ENCODE assay signal across 1 cellular context in genomic region chr5:83474986-83475385, GRCh38.
TF ChIP-seq lines count a peak whose summit lies in the region.

No MANE protein-coding gene starts in this region.

TF ChIP-seq in HCT116, 20 proteins besides CTCF, POLR2A, EP300 and RAD21 (continued from another document):
- TF ChIP-seq MAX (IDR thresholded peaks at IDR 0.05): no peak
- TF ChIP-seq POLR2AphosphoS5 (IDR thresholded peaks at IDR 0.05; ENCODE audit: low read depth, low read length): no peak
- TF ChIP-seq EGR1 (IDR thresholded peaks at IDR 0.05; ENCODE audit: low read depth): no peak
- TF ChIP-seq SIN3A (IDR thresholded peaks at IDR 0.05; ENCODE audit: low read depth): no peak
- no peak; the same call in 1 of the 2 replicates for TF ChIP-seq CBX3 (IDR thresholded peaks at IDR 0.05; ENCODE audit: low read depth)
- no peak for TF ChIP-seq ELF1 (IDR thresholded peaks at IDR 0.05; ENCODE audit: borderline replicate concordance, low read depth)
- TF ChIP-seq EZH2phosphoT487 (IDR thresholded peaks at IDR 0.05; ENCODE audit: borderline replicate concordance): no peak
- no peak for TF ChIP-seq JUND (IDR thresholded peaks at IDR 0.05)
- TF ChIP-seq ZFX (IDR thresholded peaks at IDR 0.05): no peak
- TF ChIP-seq CEBPB (IDR thresholded peaks at IDR 0.05; ENCODE audit: low read depth): no peak
- TF ChIP-seq TCF7L2 (IDR thresholded peaks at IDR 0.05; ENCODE audit: borderline replicate concordance, extremely low read depth, insufficient read depth, insufficient read length): no peak
- TF ChIP-seq, protein P1, sequence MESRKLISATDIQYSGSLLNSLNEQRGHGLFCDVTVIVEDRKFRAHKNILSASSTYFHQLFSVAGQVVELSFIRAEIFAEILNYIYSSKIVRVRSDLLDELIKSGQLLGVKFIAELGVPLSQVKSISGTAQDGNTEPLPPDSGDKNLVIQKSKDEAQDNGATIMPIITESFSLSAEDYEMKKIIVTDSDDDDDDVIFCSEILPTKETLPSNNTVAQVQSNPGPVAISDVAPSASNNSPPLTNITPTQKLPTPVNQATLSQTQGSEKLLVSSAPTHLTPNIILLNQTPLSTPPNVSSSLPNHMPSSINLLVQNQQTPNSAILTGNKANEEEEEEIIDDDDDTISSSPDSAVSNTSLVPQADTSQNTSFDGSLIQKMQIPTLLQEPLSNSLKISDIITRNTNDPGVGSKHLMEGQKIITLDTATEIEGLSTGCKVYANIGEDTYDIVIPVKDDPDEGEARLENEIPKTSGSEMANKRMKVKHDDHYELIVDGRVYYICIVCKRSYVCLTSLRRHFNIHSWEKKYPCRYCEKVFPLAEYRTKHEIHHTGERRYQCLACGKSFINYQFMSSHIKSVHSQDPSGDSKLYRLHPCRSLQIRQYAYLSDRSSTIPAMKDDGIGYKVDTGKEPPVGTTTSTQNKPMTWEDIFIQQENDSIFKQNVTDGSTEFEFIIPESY (IDR thresholded peaks at IDR 0.05; ENCODE audit: extremely low read depth, insufficient replicate concordance, low read length): no peak
- no peak for TF ChIP-seq ZNF274 (IDR thresholded peaks at IDR 0.05; ENCODE audit: low read depth, low read length)
- TF ChIP-seq FOSL1 (IDR thresholded peaks at IDR 0.05; ENCODE audit: low read depth): no peak
- TF ChIP-seq EZH2 (IDR thresholded peaks at IDR 0.05): no peak
- TF ChIP-seq SRF (IDR thresholded peaks at IDR 0.05; ENCODE audit: low read depth): no peak
- TF ChIP-seq SP1 (IDR thresholded peaks at IDR 0.05; ENCODE audit: low read depth): no peak
- TF ChIP-seq YY1 (IDR thresholded peaks at IDR 0.05; ENCODE audit: extremely low read depth, insufficient replicate concordance, low read depth, low read length): no peak
